ENCODE assay signal across 21 cellular contexts in the genomic region with DNA sequence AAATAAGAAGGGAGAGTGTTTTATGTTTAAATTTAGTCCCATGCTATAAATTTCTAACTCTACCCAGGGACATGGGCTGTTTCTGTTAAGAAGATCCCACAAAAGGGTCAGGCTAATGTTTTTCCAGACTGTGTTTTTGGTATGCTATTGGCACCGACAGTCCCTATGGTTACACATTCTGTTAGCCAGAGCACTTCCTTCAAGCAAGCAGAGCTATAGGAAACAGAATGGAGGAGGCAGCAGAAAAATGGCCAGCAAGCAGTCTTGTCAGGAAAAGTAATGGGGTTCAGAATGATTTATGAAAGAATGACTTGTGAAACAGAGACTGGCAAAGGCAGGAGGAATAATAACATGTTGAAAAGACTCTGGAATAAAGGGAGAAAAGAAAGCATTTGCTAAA. TPM values are rescaled to one million over a fixed set of nuclear protein-coding genes. Genes with fewer than 3 reads are reported as not detected.
DNase-seq lines count a peak whose midpoint lies in the region; FAIRE-seq and TF ChIP-seq lines count a peak whose summit lies in the region.
"Had no signal": no experiment of that assay in that cellular context is flagged by ENCODE, and none has a peak within 500 bp of the region (broad histone marks: within the 10 kb centered on the region; RNA-seq: fewer than 3 reads in every experiment).

No MANE protein-coding gene starts in this region.

- no peaks in the 10 kb centered on the region for H3K9me3 Mint-ChIP-seq in nephron
- peaks cover 13% of the 10 kb centered on the region for H3K9me3 Mint-ChIP-seq in Caco-2 (ENCODE audit: unreplicated experiment)
- H3K9me3 Mint-ChIP-seq: HFFc6 had no signal

- no peak overlapping the region for H3K4me3 ChIP-seq in Caco-2 (ENCODE audit: low read depth, low read length)
- H3K4me3 ChIP-seq: BLaER1 had no signal

- H3K36me3 ChIP-seq in Caco-2 (ENCODE audit: control insufficient read depth, insufficient read depth, low read length), result no peaks in the 10 kb centered on the region
- H3K36me3 ChIP-seq: BLaER1 had no signal

- H3K4me1 ChIP-seq in Caco-2, result peaks cover 22% of the 10 kb centered on the region
- H3K4me1 ChIP-seq: BLaER1 had no signal

- no peaks in the 10 kb centered on the region for H3K36me3 Mint-ChIP-seq in nephron (ENCODE audit: low read depth)
- H3K36me3 Mint-ChIP-seq in Caco-2 (ENCODE audit: insufficient read depth, unreplicated experiment), result no peaks in the 10 kb centered on the region
- H3K36me3 Mint-ChIP-seq: CD8-positive, alpha-beta memory T cell had no signal

- FAIRE-seq in RCC 7860 (lab: Jason Lieb, UNC), result no peak
- FAIRE-seq: GM12892, GM19239, H1, HepG2, HTR-8/SVneo had no signal

- TF ChIP-seq CTCF in nephron (IDR thresholded peaks at IDR 0.05; ENCODE audit: unreplicated experiment in 3 of 3), result no peak
- TF ChIP-seq CTCF in Caco-2 (IDR thresholded peaks at IDR 0.05; ENCODE audit: insufficient read depth in 1 of 2, low read depth in 1 of 2, low read length in 1 of 2, severe bottlenecking in 1 of 2, unreplicated experiment in 1 of 2), result no peak

- H3K4me1 Mint-ChIP-seq in nephron, result peaks cover 39% of the 10 kb centered on the region
- peaks cover 15% of the 10 kb centered on the region for H3K4me1 Mint-ChIP-seq in Caco-2 (ENCODE audit: low read depth, unreplicated experiment)
- H3K4me1 Mint-ChIP-seq: CD8-positive, alpha-beta memory T cell had no signal

- H3K27me3 Mint-ChIP-seq in nephron (ENCODE audit: low read depth), result peaks cover 3% of the 10 kb centered on the region
- H3K27me3 Mint-ChIP-seq in Caco-2 (ENCODE audit: insufficient read depth, unreplicated experiment), result no peaks in the 10 kb centered on the region
- H3K27me3 Mint-ChIP-seq: CD8-positive, alpha-beta memory T cell had no signal

- intact Hi-C loops in Caco-2 (cut with micrococcal nuclease; ENCODE audit: unreplicated experiment), result no loop called here

- H3K27ac Mint-ChIP-seq in nephron (peak overlapping the region; percentile 31 to 82 (median 74)), Caco-2 (ENCODE audit: unreplicated experiment) (no peak overlapping the region)
- H3K27ac Mint-ChIP-seq: CD8-positive, alpha-beta memory T cell; HFFc6 had no signal

- H3K9me3 ChIP-seq in Caco-2, result no peaks in the 10 kb centered on the region
- H3K9me3 ChIP-seq: BLaER1 had no signal

- H3K27me3 ChIP-seq in Caco-2 (replicated peaks; ENCODE audit: control insufficient read depth, insufficient read depth, low read length), result no peaks in the 10 kb centered on the region
- H3K27me3 ChIP-seq: BLaER1 had no signal

- POLR2A ChIA-PET in Caco-2 (lab: Charles Lee), result no interaction called here

- H3K4me3 Mint-ChIP-seq in nephron (no peak overlapping the region), Caco-2 (ENCODE audit: unreplicated experiment) (no peak overlapping the region)
- H3K4me3 Mint-ChIP-seq: CD8-positive, alpha-beta memory T cell; HFFc6 had no signal

- peak overlapping the region; percentile 43 for H3K27ac ChIP-seq in cingulate gyrus (ENCODE audit: low read depth, low read length)
- H3K27ac ChIP-seq: 22Rv1, BLaER1 had no signal

- CTCF ChIA-PET in Caco-2 (lab: Charles Lee), result interaction anchor here (0.6 kb wide), 1 partner anchor 76 kb away, joined by 3 read pairs; no protein-coding TSS in a partner anchor

- no TSS peak for BruUV-seq in Caco-2 (replicated peaks; lab: Mats Ljungman, UMichigan)

- DNase-seq in DMS53 (lab: John Stamatoyannopoulos, UW) (peak; percentile 6), DMS53 treated with DMSO at 0.1 percent for 48 hours (lab: John Stamatoyannopoulos, UW; ENCODE audit: unreplicated experiment) (no peak), NCI-H1417 (lab: John Stamatoyannopoulos, UW) (no peak), Caco-2 (no peak), RCC 7860 (ENCODE audit: low spot score) (no peak), HuH-7 (ENCODE audit: low spot score) (no peak)
- DNase-seq: CD8-positive, alpha-beta memory T cell; DMS79 treated with DMSO at 0.1 percent for 48 hours; EL; GDM1; HCEC 1CT; HFFc6 had no signal

RNA-seq across cellular contexts. Expression of gene PHYHIPL, which starts 44.8 kb away (rescaled TPM):
- total RNA-seq in Caco-2 (2022), result 48.1 and 50.2 TPM in 2 replicates
- total RNA-seq: CD8-positive, alpha-beta memory T cell; HFFc6 had no signal
